In genomic region chr3:24454393-24454792, GRCh38 we compare ENCODE assay signal across 20 cellular contexts. TPM values are rescaled to one million over a fixed set of nuclear protein-coding genes. Genes with fewer than 3 reads are reported as not detected.
DNase-seq lines count a peak whose midpoint lies in the region; ATAC-seq and TF ChIP-seq lines count a peak whose summit lies in the region.
"Had no signal": no experiment of that assay in that cellular context is flagged by ENCODE, and none has a peak within 500 bp of the region (broad histone marks: within the 10 kb centered on the region; RNA-seq: fewer than 3 reads in every experiment).

No MANE protein-coding gene starts in this region.

- intact Hi-C loops in colonic mucosa (cut with DNase I) = no loop called here

- no peak for ATAC-seq in HG02981 (IDR thresholded peaks at IDR 0.05; ENCODE audit: unreplicated experiment)
- ATAC-seq: A549, GM12878, HCT116 had no signal

- H3K27ac ChIP-seq in colonic mucosa (peak overlapping the region; percentile 53), mucosa of rectum (ENCODE audit: low read depth in 2 of 2, low read length in 2 of 2) (peak overlapping the region in 1 of 2 donors; percentile 71), smooth muscle cell (ENCODE audit: low read depth) (peak overlapping the region; percentile 18)
- H3K27ac ChIP-seq: 22Rv1, A549, BLaER1 had no signal

- H3K9me3 ChIP-seq in colonic mucosa (no peaks in the 10 kb centered on the region), mucosa of rectum (ENCODE audit: control insufficient read depth in 2 of 2, low read length in 2 of 2) (no peaks in the 10 kb centered on the region), smooth muscle cell (replicated peaks; ENCODE audit: low read depth) (no peaks in the 10 kb centered on the region)
- H3K9me3 ChIP-seq: A549, BLaER1 had no signal

- H3K9ac ChIP-seq in colonic mucosa (ENCODE audit: low read depth in 2 of 2, low read length in 2 of 2) (no peak overlapping the region), mucosa of rectum (ENCODE audit: low read depth in 1 of 2, low read length in 2 of 2) (no peak overlapping the region), smooth muscle cell (ENCODE audit: low read depth) (no peak overlapping the region)
- H3K9ac ChIP-seq: BLaER1 had no signal

- H3K4me1 ChIP-seq in colonic mucosa (peaks cover 3% of the 10 kb centered on the region), mucosa of rectum (ENCODE audit: control insufficient read depth in 2 of 2, insufficient read depth in 2 of 2, low read length in 2 of 2) (peaks cover 9 to 45% of the 10 kb centered on the region in 2 donors), smooth muscle cell (ENCODE audit: low read depth) (no peaks in the 10 kb centered on the region)
- H3K4me1 ChIP-seq: BLaER1 had no signal

- DNase-seq in LoVo (ENCODE audit: low spot score) = peak; percentile 60
- no peak for DNase-seq in colonic mucosa
- DNase-seq in smooth muscle cell (lab: John Stamatoyannopoulos, UW; ENCODE audit: unreplicated experiment) = no peak
- no peak for DNase-seq in ACHN
- DNase-seq in dedifferentiated amniotic fluid mesenchymal stem cell (ENCODE audit: extremely low spot score) = no peak
- DNase-seq in MV-4-11 (lab: John Stamatoyannopoulos, UW) = no peak
- DNase-seq: Calu3; CD4-positive, alpha-beta memory T cell; DMS79 treated with DMSO at 0.1 percent for 48 hours; GOT3; H7; HFFc6 had no signal

- H3K79me2 ChIP-seq in smooth muscle cell (ENCODE audit: low read depth) = no peaks in the 10 kb centered on the region

- H3F3A ChIP-seq in smooth muscle cell (ENCODE audit: low read depth) = no peaks in the 10 kb centered on the region

- H3K36me3 ChIP-seq in colonic mucosa (no peaks in the 10 kb centered on the region), mucosa of rectum (ENCODE audit: control insufficient read depth in 2 of 2, insufficient read depth in 2 of 2, low read length in 2 of 2) (no peaks in the 10 kb centered on the region), smooth muscle cell (ENCODE audit: low read depth) (no peaks in the 10 kb centered on the region)
- H3K36me3 ChIP-seq: BLaER1 had no signal

- H3K27me3 ChIP-seq in colonic mucosa (no peaks in the 10 kb centered on the region), mucosa of rectum (ENCODE audit: control insufficient read depth in 2 of 2, insufficient read depth in 2 of 2, low read length in 2 of 2) (no peaks in the 10 kb centered on the region), smooth muscle cell (ENCODE audit: low read depth) (no peaks in the 10 kb centered on the region)
- H3K27me3 ChIP-seq: BLaER1 had no signal

- H2AFZ ChIP-seq in smooth muscle cell (ENCODE audit: low read depth) = no peak overlapping the region

- in situ Hi-C loops in ACHN (cut with HindIII; ENCODE audit: low pct_ligation_motif_present, low pct_unique_long_range_greater_than_20kb, low sequenced_read_pairs) = no loop called here

- no peak overlapping the region for H3K4me3 ChIP-seq in colonic mucosa
- peak overlapping the region; percentile 3 to 56 for H3K4me3 ChIP-seq in mucosa of rectum (ENCODE audit: low read length in 2 of 2)
- H3K4me3 ChIP-seq in smooth muscle cell = no peak overlapping the region
- H3K4me3 ChIP-seq: A549, BLaER1, GM12878 had no signal

- no peaks in the 10 kb centered on the region for H4K20me1 ChIP-seq in smooth muscle cell (ENCODE audit: low read depth)
- H4K20me1 ChIP-seq: BLaER1 had no signal

- no peak overlapping the region for H3K4me2 ChIP-seq in smooth muscle cell
- H3K4me2 ChIP-seq: A549, BLaER1 had no signal

- no peak for TF ChIP-seq CTCF in colonic mucosa (IDR thresholded peaks at IDR 0.05)
- TF ChIP-seq CTCF in smooth muscle cell (IDR thresholded peaks at IDR 0.05; ENCODE audit: borderline replicate concordance, insufficient read depth, poor library complexity, severe bottlenecking) = no peak

RNA-seq across cellular contexts. Expression of gene THRB, which starts 40.3 kb away (rescaled TPM):
- total RNA-seq in colonic mucosa (10 to 100 TPM; 23.3 to 27.6 TPM), smooth muscle cell (14.3 and 43.8 TPM in 2 replicates)
- 5.6 and 11.2 TPM in 2 replicates for polyA plus RNA-seq in smooth muscle cell
- total RNA-seq: CD4-positive, alpha-beta memory T cell; HFFc6 had no signal
- polyA plus RNA-seq: CD14-positive monocyte, GM12878 had no signal

Comparison
In these comparisons a context has a peak if more than half of its experiments do, and no peak if none do; other contexts are left out.
1. H3K4me3 ChIP-seq: peak in mucosa of rectum (2 of 2); none in colonic mucosa (single experiment) and smooth muscle cell (single experiment).